Comparison of ENCODE assay signal across 1 cellular context in the genomic region with DNA sequence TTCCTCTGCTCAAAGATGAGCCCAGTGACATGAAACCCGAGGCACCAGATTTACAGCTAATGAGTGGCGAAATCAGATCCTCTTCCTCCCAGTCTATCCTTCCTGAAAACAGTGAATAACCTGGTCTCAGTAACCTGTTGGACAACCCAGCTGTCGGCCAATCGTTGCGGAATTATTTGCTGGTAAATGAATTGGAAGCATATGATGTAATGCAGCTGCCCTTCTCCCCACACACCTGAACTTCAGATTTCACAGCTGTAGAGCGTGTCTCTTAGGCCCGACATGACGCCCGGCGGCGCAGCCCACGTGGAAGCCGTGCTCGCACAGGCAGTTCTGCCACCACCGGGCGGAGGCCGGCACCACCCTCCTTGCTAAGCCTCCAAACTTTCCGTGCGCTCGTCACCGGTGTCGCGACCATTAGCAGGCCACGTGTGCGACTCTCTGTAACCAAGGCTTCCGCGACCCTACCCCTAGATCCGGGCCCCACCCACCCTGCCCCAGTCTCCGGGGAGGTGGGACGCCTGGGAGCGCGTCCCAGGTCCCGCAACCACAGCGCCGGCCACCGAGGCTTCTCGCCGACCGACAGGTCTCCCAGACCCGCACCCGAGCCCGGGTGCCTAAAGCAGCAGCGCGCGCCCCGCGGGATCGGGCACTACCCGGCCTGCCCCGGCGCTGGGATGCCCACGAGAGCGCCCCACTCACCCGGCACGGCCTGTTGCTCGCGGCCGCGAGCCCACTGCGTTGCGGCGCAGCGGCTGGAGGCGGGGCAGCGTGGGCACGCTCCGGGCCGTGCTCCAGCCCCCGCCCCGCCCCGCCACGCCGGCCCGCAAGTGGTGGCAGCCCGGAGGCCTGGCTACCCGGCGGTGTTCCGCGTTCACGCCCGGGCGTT.
TF ChIP-seq lines count a peak whose summit lies in the region.

Gene RIOX2, minus strand, starts transcription at position 753 of the 889 bp plus-strand sequence. CDS start 4,838 bp downstream, outside the sequence.

TF ChIP-seq in HepG2, 621 proteins besides CTCF, POLR2A, EP300 and RAD21 (continued from another document and continues in another):
- peak; percentile 60; the same call in 1 of the 2 replicates for TF ChIP-seq ZNF431 (CRISPR knock-in tag; IDR thresholded peaks at IDR 0.05; ENCODE audit: borderline replicate concordance, low read depth)
- TF ChIP-seq ZNF280D (CRISPR knock-in tag; IDR thresholded peaks at IDR 0.05): peak; percentile 56; the same call in 1 of the 2 replicates
- TF ChIP-seq FOXK2 (IDR thresholded peaks at IDR 0.05): no peak
- TF ChIP-seq ZSCAN25 (CRISPR knock-in tag; IDR thresholded peaks at IDR 0.05): 0 out of 2 replicates have a peak, but pooled peaks have one; percentile 16
- no peak for TF ChIP-seq ZNF335 (CRISPR knock-in tag; IDR thresholded peaks at IDR 0.05)
- TF ChIP-seq ASH2L (IDR thresholded peaks at IDR 0.05; ENCODE audit: insufficient read length, low read depth, low read length): peak; percentile 73
- TF ChIP-seq ELF1 (CRISPR knock-in tag; IDR thresholded peaks at IDR 0.05): 0 out of 2 replicates have a peak, but pooled peaks have one; percentile 14
- TF ChIP-seq SNAI1 (CRISPR knock-in tag; IDR thresholded peaks at IDR 0.05; ENCODE audit: borderline replicate concordance): peak; percentile 84; the same call in 1 of the 2 replicates
- TF ChIP-seq POLR2AphosphoS5 (IDR thresholded peaks at IDR 0.05; ENCODE audit: low read depth, low read length): peak; percentile 57
- TF ChIP-seq RAD51 (IDR thresholded peaks at IDR 0.05; ENCODE audit: borderline replicate concordance): no peak
- TF ChIP-seq KLF15 (CRISPR knock-in tag; IDR thresholded peaks at IDR 0.05; ENCODE audit: borderline replicate concordance): no peak
- peak; percentile 55; the same call in 1 of the 2 replicates for TF ChIP-seq ZNF616 (CRISPR knock-in tag; IDR thresholded peaks at IDR 0.05; ENCODE audit: low read depth)
- no peak for TF ChIP-seq HHEX (CRISPR knock-in tag; IDR thresholded peaks at IDR 0.05)
- TF ChIP-seq, protein P1, sequence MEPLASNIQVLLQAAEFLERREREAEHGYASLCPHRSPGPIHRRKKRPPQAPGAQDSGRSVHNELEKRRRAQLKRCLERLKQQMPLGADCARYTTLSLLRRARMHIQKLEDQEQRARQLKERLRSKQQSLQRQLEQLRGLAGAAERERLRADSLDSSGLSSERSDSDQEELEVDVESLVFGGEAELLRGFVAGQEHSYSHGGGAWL (CRISPR knock-in tag; IDR thresholded peaks at IDR 0.05): peak; percentile 96; the same call in 1 of the 2 replicates
- TF ChIP-seq U2AF1 (optimal IDR thresholded peaks at IDR 0.05; ENCODE audit: low read depth, low read length): no peak
- TF ChIP-seq FOXP1 (IDR thresholded peaks at IDR 0.05): no peak
- no peak for TF ChIP-seq FOXP1 (CRISPR knock-in tag; IDR thresholded peaks at IDR 0.05)
- TF ChIP-seq ZNF101 (CRISPR knock-in tag; IDR thresholded peaks at IDR 0.05; ENCODE audit: borderline replicate concordance, low read depth): no peak
- TF ChIP-seq ZBTB3 (CRISPR knock-in tag; IDR thresholded peaks at IDR 0.05; ENCODE audit: borderline replicate concordance, low read depth): no peak
- no peak for TF ChIP-seq RCOR2 (CRISPR knock-in tag; IDR thresholded peaks at IDR 0.05)
- TF ChIP-seq ZNF816 (CRISPR knock-in tag; IDR thresholded peaks at IDR 0.05; ENCODE audit: borderline replicate concordance): no peak; the same call in 1 of the 2 replicates
- TF ChIP-seq ZNF605 (CRISPR knock-in tag; IDR thresholded peaks at IDR 0.05): no peak
- TF ChIP-seq ZNF569 (CRISPR knock-in tag; IDR thresholded peaks at IDR 0.05; ENCODE audit: borderline replicate concordance): no peak
- peak; percentile 42; the same call in 1 of the 2 replicates for TF ChIP-seq ZNF263 (CRISPR knock-in tag; IDR thresholded peaks at IDR 0.05)
- TF ChIP-seq KLF11 (CRISPR knock-in tag; IDR thresholded peaks at IDR 0.05): no peak
- TF ChIP-seq ZNF17 (CRISPR knock-in tag; IDR thresholded peaks at IDR 0.05): no peak
- TF ChIP-seq, protein P2, sequence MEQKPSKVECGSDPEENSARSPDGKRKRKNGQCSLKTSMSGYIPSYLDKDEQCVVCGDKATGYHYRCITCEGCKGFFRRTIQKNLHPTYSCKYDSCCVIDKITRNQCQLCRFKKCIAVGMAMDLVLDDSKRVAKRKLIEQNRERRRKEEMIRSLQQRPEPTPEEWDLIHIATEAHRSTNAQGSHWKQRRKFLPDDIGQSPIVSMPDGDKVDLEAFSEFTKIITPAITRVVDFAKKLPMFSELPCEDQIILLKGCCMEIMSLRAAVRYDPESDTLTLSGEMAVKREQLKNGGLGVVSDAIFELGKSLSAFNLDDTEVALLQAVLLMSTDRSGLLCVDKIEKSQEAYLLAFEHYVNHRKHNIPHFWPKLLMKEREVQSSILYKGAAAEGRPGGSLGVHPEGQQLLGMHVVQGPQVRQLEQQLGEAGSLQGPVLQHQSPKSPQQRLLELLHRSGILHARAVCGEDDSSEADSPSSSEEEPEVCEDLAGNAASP (CRISPR knock-in tag; IDR thresholded peaks at IDR 0.05; ENCODE audit: borderline replicate concordance): 0 out of 2 replicates have a peak, but pooled peaks have one; percentile 29
- TF ChIP-seq NFKB2 (CRISPR knock-in tag; IDR thresholded peaks at IDR 0.05; ENCODE audit: borderline replicate concordance): no peak
- no peak for TF ChIP-seq ZNF296 (CRISPR knock-in tag; conservative IDR thresholded peaks at IDR 0.05)
- TF ChIP-seq DMTF1 (CRISPR knock-in tag; IDR thresholded peaks at IDR 0.05): no peak
- TF ChIP-seq, protein P3, sequence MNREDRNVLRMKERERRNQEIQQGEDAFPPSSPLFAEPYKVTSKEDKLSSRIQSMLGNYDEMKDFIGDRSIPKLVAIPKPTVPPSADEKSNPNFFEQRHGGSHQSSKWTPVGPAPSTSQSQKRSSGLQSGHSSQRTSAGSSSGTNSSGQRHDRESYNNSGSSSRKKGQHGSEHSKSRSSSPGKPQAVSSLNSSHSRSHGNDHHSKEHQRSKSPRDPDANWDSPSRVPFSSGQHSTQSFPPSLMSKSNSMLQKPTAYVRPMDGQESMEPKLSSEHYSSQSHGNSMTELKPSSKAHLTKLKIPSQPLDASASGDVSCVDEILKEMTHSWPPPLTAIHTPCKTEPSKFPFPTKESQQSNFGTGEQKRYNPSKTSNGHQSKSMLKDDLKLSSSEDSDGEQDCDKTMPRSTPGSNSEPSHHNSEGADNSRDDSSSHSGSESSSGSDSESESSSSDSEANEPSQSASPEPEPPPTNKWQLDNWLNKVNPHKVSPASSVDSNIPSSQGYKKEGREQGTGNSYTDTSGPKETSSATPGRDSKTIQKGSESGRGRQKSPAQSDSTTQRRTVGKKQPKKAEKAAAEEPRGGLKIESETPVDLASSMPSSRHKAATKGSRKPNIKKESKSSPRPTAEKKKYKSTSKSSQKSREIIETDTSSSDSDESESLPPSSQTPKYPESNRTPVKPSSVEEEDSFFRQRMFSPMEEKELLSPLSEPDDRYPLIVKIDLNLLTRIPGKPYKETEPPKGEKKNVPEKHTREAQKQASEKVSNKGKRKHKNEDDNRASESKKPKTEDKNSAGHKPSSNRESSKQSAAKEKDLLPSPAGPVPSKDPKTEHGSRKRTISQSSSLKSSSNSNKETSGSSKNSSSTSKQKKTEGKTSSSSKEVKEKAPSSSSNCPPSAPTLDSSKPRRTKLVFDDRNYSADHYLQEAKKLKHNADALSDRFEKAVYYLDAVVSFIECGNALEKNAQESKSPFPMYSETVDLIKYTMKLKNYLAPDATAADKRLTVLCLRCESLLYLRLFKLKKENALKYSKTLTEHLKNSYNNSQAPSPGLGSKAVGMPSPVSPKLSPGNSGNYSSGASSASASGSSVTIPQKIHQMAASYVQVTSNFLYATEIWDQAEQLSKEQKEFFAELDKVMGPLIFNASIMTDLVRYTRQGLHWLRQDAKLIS (CRISPR knock-in tag; IDR thresholded peaks at IDR 0.05): no peak
- TF ChIP-seq ZNF143 (CRISPR knock-in tag; IDR thresholded peaks at IDR 0.05): peak; percentile 19; the same call in 1 of the 2 replicates
- no peak for TF ChIP-seq ZNF383 (CRISPR knock-in tag; IDR thresholded peaks at IDR 0.05; ENCODE audit: borderline replicate concordance)
- TF ChIP-seq PAWR (CRISPR knock-in tag; IDR thresholded peaks at IDR 0.05; ENCODE audit: borderline replicate concordance): no peak
- no peak; the same call in 1 of the 2 replicates for TF ChIP-seq BRF2 (CRISPR knock-in tag; IDR thresholded peaks at IDR 0.05)
- TF ChIP-seq SAP130 (CRISPR knock-in tag; IDR thresholded peaks at IDR 0.05; ENCODE audit: low read depth): peak; percentile 87
- no peak for TF ChIP-seq ZFP36 (IDR thresholded peaks at IDR 0.05; ENCODE audit: borderline replicate concordance, low read depth, low read length, partially characterized antibody)
- no peak for TF ChIP-seq ATF6 (CRISPR knock-in tag; conservative IDR thresholded peaks at IDR 0.05)
- TF ChIP-seq ZNF850 (CRISPR knock-in tag; conservative IDR thresholded peaks at IDR 0.05): no peak
- TF ChIP-seq KDM1A (CRISPR knock-in tag; IDR thresholded peaks at IDR 0.05): no peak
